ENCODE assay signal across 14 cellular contexts in genomic region chr7:30612658-30613265, GRCh38. TPM values are rescaled to one million over a fixed set of nuclear protein-coding genes. Genes with fewer than 3 reads are reported as not detected.
DNase-seq lines count a peak whose midpoint lies in the region; ATAC-seq and TF ChIP-seq lines count a peak whose summit lies in the region.
"Had no signal": no experiment of that assay in that cellular context is flagged by ENCODE, and none has a peak within 500 bp of the region (broad histone marks: within the 10 kb centered on the region; RNA-seq: fewer than 3 reads in every experiment).

No MANE protein-coding gene starts in this region.

- intact Hi-C loops in mammary epithelial cell (cut with micrococcal nuclease): no loop called here

- DNase-seq in activated CD8-positive, alpha-beta memory T cell treated with anti-CD3 and anti-CD28 coated beads, Interleukin-2, amount 10 ng/mL, durations not matched to agents 7 days and 5 days: no peak
- DNase-seq in activated CD8-positive, alpha-beta memory T cell treated with anti-CD3 and anti-CD28 coated beads, Interleukin-2, amount 50 U/mL, for 4 hours: no peak
- DNase-seq in MG63 (peak; percentile 37), mammary epithelial cell (peak; percentile 65), cortex of kidney (lab: John Stamatoyannopoulos, UW) (no peak)
- peak; percentile 29 to 52 for DNase-seq in stimulated activated CD4-positive, alpha-beta T cell treated with anti-CD3 and anti-CD28 coated beads, Interleukin-4, amount 100 ng/mL, for 48 hours (ENCODE audit: low read depth in 2 of 2)
- DNase-seq: DMS79 treated with DMSO at 0.1 percent for 48 hours, KG1, NCI-H2081, upper lobe of left lung had no signal

- H3K9me3 ChIP-seq in MG63 (no peaks in the 10 kb centered on the region), mammary epithelial cell (replicated peaks; ENCODE audit: insufficient read depth, low read length) (no peaks in the 10 kb centered on the region)
- H3K9me3 ChIP-seq: prostate gland, upper lobe of left lung had no signal

- H3K27me3 Mint-ChIP-seq in activated CD8-positive, alpha-beta memory T cell treated with anti-CD3 and anti-CD28 coated beads, Interleukin-2, amount 10 ng/mL, durations not matched to agents 7 days and 5 days: no peaks in the 10 kb centered on the region
- H3K27me3 Mint-ChIP-seq: memory B cell had no signal

- H3K4me2 ChIP-seq in mammary epithelial cell (ENCODE audit: insufficient read depth, low read depth, low read length): no peak overlapping the region

- no TSS peak for BruUV-seq in mammary epithelial cell (replicated peaks; lab: Mats Ljungman, UMichigan)

- dilution Hi-C loops in mammary epithelial cell (cut with HindIII; ENCODE audit: low sequenced_read_pairs): no loop called here

- H3K36me3 Mint-ChIP-seq in activated CD8-positive, alpha-beta memory T cell treated with anti-CD3 and anti-CD28 coated beads, Interleukin-2, amount 10 ng/mL, durations not matched to agents 7 days and 5 days: peaks cover 83% of the 10 kb centered on the region

- TF ChIP-seq CTCF in mammary epithelial cell (conservative IDR thresholded peaks at IDR 0.05 in 1 of 2, IDR thresholded peaks at IDR 0.05 in 1 of 2; ENCODE audit: extremely low read depth in 1 of 2, insufficient read depth in 1 of 2, low read depth in 1 of 2, low read length in 2 of 2): no peak

- peak overlapping the region; percentile 3 for H3K27ac ChIP-seq in mammary epithelial cell (ENCODE audit: insufficient read depth, low read depth, low read length)
- H3K27ac ChIP-seq: prostate gland, upper lobe of left lung had no signal

- peaks cover 100% of the 10 kb centered on the region for H3K36me3 ChIP-seq in MG63
- H3K36me3 ChIP-seq in mammary epithelial cell (ENCODE audit: insufficient read depth, low read length): peaks cover 73% of the 10 kb centered on the region
- H3K36me3 ChIP-seq: prostate gland had no signal

- CTCF ChIA-PET in activated CD8-positive, alpha-beta memory T cell treated with anti-CD3 and anti-CD28 coated beads, Interleukin-2, amount 10 ng/mL, durations not matched to agents 7 days and 5 days (lab: Charles Lee): interaction anchor here (1.2 kb wide), 1 partner anchor 48 kb away, joined by 5 read pairs; no protein-coding TSS in a partner anchor
- CTCF ChIA-PET in mammary epithelial cell (lab: Charles Lee; ENCODE audit: low non-redundant PET): no interaction called here

- peaks cover 4% of the 10 kb centered on the region for H3K4me1 ChIP-seq in mammary epithelial cell (ENCODE audit: insufficient read depth, low read length)
- H3K4me1 ChIP-seq: prostate gland, upper lobe of left lung had no signal

- H3K27ac Mint-ChIP-seq in activated CD8-positive, alpha-beta memory T cell treated with anti-CD3 and anti-CD28 coated beads, Interleukin-2, amount 10 ng/mL, durations not matched to agents 7 days and 5 days: peak overlapping the region; percentile 67
- H3K27ac Mint-ChIP-seq: memory B cell had no signal

- no peaks in the 10 kb centered on the region for H3K9me3 Mint-ChIP-seq in activated CD8-positive, alpha-beta memory T cell treated with anti-CD3 and anti-CD28 coated beads, Interleukin-2, amount 10 ng/mL, durations not matched to agents 7 days and 5 days (ENCODE audit: low read depth)
- H3K9me3 Mint-ChIP-seq: memory B cell had no signal

- in situ Hi-C loops in mammary epithelial cell (cut with MboI; ENCODE audit: low sequenced_read_pairs in 2 of 2): no loop called here

- H3K4me3 ChIP-seq in MG63: no peak overlapping the region
- no peak overlapping the region for H3K4me3 ChIP-seq in mammary epithelial cell (replicated peaks in 1 of 3; ENCODE audit: insufficient read depth in 1 of 3, low read depth in 2 of 3, low read length in 3 of 3)
- H3K4me3 ChIP-seq: prostate gland, upper lobe of left lung had no signal

- no peak overlapping the region for H3K9ac ChIP-seq in mammary epithelial cell (ENCODE audit: insufficient read depth, low read length)

- no peaks in the 10 kb centered on the region for H3K27me3 ChIP-seq in MG63
- H3K27me3 ChIP-seq in mammary epithelial cell (ENCODE audit: insufficient read depth, low read length): no peaks in the 10 kb centered on the region
- H3K27me3 ChIP-seq: upper lobe of left lung had no signal

- no peaks in the 10 kb centered on the region for H4K20me1 ChIP-seq in mammary epithelial cell (ENCODE audit: insufficient read depth, low read length)

- peaks cover 36% of the 10 kb centered on the region for H3K4me1 Mint-ChIP-seq in activated CD8-positive, alpha-beta memory T cell treated with anti-CD3 and anti-CD28 coated beads, Interleukin-2, amount 10 ng/mL, durations not matched to agents 7 days and 5 days
- H3K4me1 Mint-ChIP-seq: memory B cell had no signal

- WGBS in mammary epithelial cell (ENCODE audit: low coverage, missing lambda C conversion rate): 61% methylated on average over 5 of the region's 6 CpGs

- ATAC-seq in activated CD8-positive, alpha-beta memory T cell treated with anti-CD3 and anti-CD28 coated beads, Interleukin-2, amount 10 ng/mL, durations not matched to agents 7 days and 5 days: no peak
- ATAC-seq in GM21723 (IDR thresholded peaks at IDR 0.05; ENCODE audit: unreplicated experiment) (no peak), GM19463 (IDR thresholded peaks at IDR 0.05; ENCODE audit: unreplicated experiment) (no peak)

- peaks cover 83% of the 10 kb centered on the region for H3K79me2 ChIP-seq in mammary epithelial cell (ENCODE audit: insufficient read depth, low read length)

- H2AFZ ChIP-seq in mammary epithelial cell (ENCODE audit: low read depth, low read length): no peak overlapping the region

- H3K4me3 Mint-ChIP-seq in activated CD8-positive, alpha-beta memory T cell treated with anti-CD3 and anti-CD28 coated beads, Interleukin-2, amount 10 ng/mL, durations not matched to agents 7 days and 5 days: no peak overlapping the region
- H3K4me3 Mint-ChIP-seq: memory B cell had no signal

RNA-seq across cellular contexts. Expression of gene GARS1, which starts 18.1 kb away (rescaled TPM):
- 100 to 1,000 TPM; 203 to 260 TPM for total RNA-seq in activated CD8-positive, alpha-beta memory T cell treated with anti-CD3 and anti-CD28 coated beads, Interleukin-2, amount 10 ng/mL, durations not matched to agents 7 days and 5 days
- 246 and 351 TPM in 2 replicates for total RNA-seq in MG63 (2014; rRNA removed; shearing (Covaris generic); ENCODE audit: low replicate concordance)
- 100 to 1,000 TPM; 419 to 470 TPM for total RNA-seq in mammary epithelial cell
- 609 TPM for polyA plus RNA-seq in mammary epithelial cell
- polyA minus RNA-seq in mammary epithelial cell: 1,008 TPM

Comparison
In these comparisons a context has a peak if more than half of its experiments do, and no peak if none do; other contexts are left out.
1. DNase-seq: peak in MG63 (single experiment), mammary epithelial cell (single experiment) and stimulated activated CD4-positive, alpha-beta T cell treated with anti-CD3 and anti-CD28 coated beads, Interleukin-4, amount 100 ng/mL, for 48 hours (2 of 2); none in activated CD8-positive, alpha-beta memory T cell treated with anti-CD3 and anti-CD28 coated beads, Interleukin-2, amount 10 ng/mL, durations not matched to agents 7 days and 5 days (single experiment), activated CD8-positive, alpha-beta memory T cell treated with anti-CD3 and anti-CD28 coated beads, Interleukin-2, amount 50 U/mL, for 4 hours (single experiment) and cortex of kidney (single experiment).